ENCODE assay signal across 1 cellular context in the genomic region with DNA sequence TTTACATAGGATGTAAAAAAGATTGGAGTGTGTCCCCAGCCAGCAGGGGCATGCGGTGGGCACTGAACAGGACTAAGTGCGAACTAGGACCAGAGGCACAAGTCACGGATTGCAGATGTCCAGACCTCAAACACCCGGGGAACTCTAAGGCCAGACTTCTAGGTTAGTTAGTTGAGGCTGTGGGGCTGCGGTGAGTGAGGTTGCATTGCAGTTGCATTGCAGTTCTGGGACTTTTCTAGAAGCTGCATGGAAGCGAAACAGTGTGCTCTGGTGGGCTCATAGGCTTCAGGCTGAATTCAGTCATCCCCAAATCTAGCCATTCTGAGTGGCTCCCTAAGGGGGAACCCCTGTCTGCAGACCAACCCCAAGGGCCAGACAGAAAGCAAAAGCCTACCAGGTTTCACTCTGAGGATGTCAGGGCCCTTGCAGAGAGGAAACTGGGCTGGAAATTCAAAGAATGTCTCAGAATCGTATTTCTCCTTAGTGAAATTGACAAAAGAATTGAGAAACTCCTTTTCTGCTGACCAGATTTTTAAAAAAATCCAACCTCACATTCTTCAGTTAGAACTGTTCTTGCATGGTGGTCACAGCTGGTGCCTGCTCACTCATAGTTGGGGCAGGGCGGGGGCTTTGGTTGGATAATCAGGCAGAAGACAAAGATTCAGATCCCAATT.
TF ChIP-seq lines count a peak whose summit lies in the region.

No MANE protein-coding gene starts in this region.

TF ChIP-seq in HepG2, 621 proteins besides CTCF, POLR2A, EP300 and RAD21 (continued from another document):
- TF ChIP-seq THYN1 (CRISPR knock-in tag; IDR thresholded peaks at IDR 0.05; ENCODE audit: borderline replicate concordance, low read depth) (no peak), ZNF773 (CRISPR knock-in tag; IDR thresholded peaks at IDR 0.05; ENCODE audit: borderline replicate concordance) (no peak), ZC3H4 (CRISPR knock-in tag; IDR thresholded peaks at IDR 0.05; ENCODE audit: borderline replicate concordance) (no peak), ZNF260 (CRISPR knock-in tag; IDR thresholded peaks at IDR 0.05; ENCODE audit: borderline replicate concordance, low read depth) (no peak), CBX5 (CRISPR knock-in tag; IDR thresholded peaks at IDR 0.05; ENCODE audit: borderline replicate concordance) (no peak), ZNF329 (CRISPR knock-in tag; IDR thresholded peaks at IDR 0.05; ENCODE audit: low read depth) (no peak), ADNP (CRISPR knock-in tag; IDR thresholded peaks at IDR 0.05) (no peak), ZNF530 (CRISPR knock-in tag; IDR thresholded peaks at IDR 0.05; ENCODE audit: low read depth) (no peak), TBP (CRISPR knock-in tag; IDR thresholded peaks at IDR 0.05) (no peak), ZNF101 (CRISPR knock-in tag; IDR thresholded peaks at IDR 0.05; ENCODE audit: borderline replicate concordance, low read depth) (no peak), KLF11 (CRISPR knock-in tag; IDR thresholded peaks at IDR 0.05) (no peak), ZNF136 (CRISPR knock-in tag; IDR thresholded peaks at IDR 0.05; ENCODE audit: low read depth) (no peak), ZBTB33 (CRISPR knock-in tag; IDR thresholded peaks at IDR 0.05) (no peak)
